1 cellular context compared by ENCODE assay signal in genomic region chr6:29965873-29966601, GRCh38.
A peak's percentile ranks its signal among the peaks of the same experiment; 100 is the strongest.
TF ChIP-seq lines count a peak whose summit lies in the region.

No MANE protein-coding gene starts in this region.

TF ChIP-seq in HepG2, 621 proteins besides CTCF, POLR2A, EP300 and RAD21 (continued from another document and continues in another):
- TF ChIP-seq REST (IDR thresholded peaks at IDR 0.05; ENCODE audit: borderline replicate concordance in 1 of 2, low read depth in 1 of 2, low read length in 2 of 2) (no peak), FUBP1 (CRISPR knock-in tag; IDR thresholded peaks at IDR 0.05; ENCODE audit: borderline replicate concordance) (no peak), ZNF687 (CRISPR knock-in tag; IDR thresholded peaks at IDR 0.05) (peak; percentile 70), RNF2 (conservative IDR thresholded peaks at IDR 0.05; ENCODE audit: low read depth) (no peak), TARDBP (CRISPR knock-in tag; IDR thresholded peaks at IDR 0.05) (peak; percentile 66), ZNF781 (CRISPR knock-in tag; IDR thresholded peaks at IDR 0.05; ENCODE audit: borderline replicate concordance, not compliant biosample characterization) (no peak), SP1 (IDR thresholded peaks at IDR 0.05) (no peak), SP1 (CRISPR knock-in tag; IDR thresholded peaks at IDR 0.05) (no peak), ZNF329 (CRISPR knock-in tag; IDR thresholded peaks at IDR 0.05; ENCODE audit: low read depth) (no peak), THAP9 (CRISPR knock-in tag; IDR thresholded peaks at IDR 0.05; ENCODE audit: borderline replicate concordance) (0 out of 2 replicates have a peak, but pooled peaks have one; percentile 30), PBX3 (CRISPR knock-in tag; IDR thresholded peaks at IDR 0.05; ENCODE audit: borderline replicate concordance) (no peak), BRD4 (CRISPR knock-in tag; IDR thresholded peaks at IDR 0.05) (0 out of 2 replicates have a peak, but pooled peaks have one; percentile 50), GMEB2 (CRISPR knock-in tag; IDR thresholded peaks at IDR 0.05; ENCODE audit: low read depth) (no peak), MEIS2 (CRISPR knock-in tag; IDR thresholded peaks at IDR 0.05) (peak; percentile 61; the same call in 1 of the 2 replicates), ZNF710 (CRISPR knock-in tag; IDR thresholded peaks at IDR 0.05; ENCODE audit: borderline replicate concordance) (no peak), PRMT3 (CRISPR knock-in tag; IDR thresholded peaks at IDR 0.05; ENCODE audit: borderline replicate concordance, low read depth) (no peak), PITX1 (CRISPR knock-in tag; IDR thresholded peaks at IDR 0.05) (peak; percentile 61; the same call in 1 of the 2 replicates), FOXA1 (IDR thresholded peaks at IDR 0.05) (no peak), FOXA1 (CRISPR knock-in tag; IDR thresholded peaks at IDR 0.05) (peak; percentile 37; the same call in 1 of the 2 replicates), GFI1 (CRISPR knock-in tag; IDR thresholded peaks at IDR 0.05; ENCODE audit: borderline replicate concordance) (0 out of 2 replicates have a peak, but pooled peaks have one; percentile 62), RXRA (CRISPR knock-in tag; IDR thresholded peaks at IDR 0.05) (peak; percentile 67; the same call in 1 of the 2 replicates), HNF1B (CRISPR knock-in tag; IDR thresholded peaks at IDR 0.05) (0 out of 2 replicates have a peak, but pooled peaks have one; percentile 47), HDAC1 (CRISPR knock-in tag; IDR thresholded peaks at IDR 0.05) (peak; percentile 81)
